Comparison of ENCODE assay signal across 21 cellular contexts in the genomic region with DNA sequence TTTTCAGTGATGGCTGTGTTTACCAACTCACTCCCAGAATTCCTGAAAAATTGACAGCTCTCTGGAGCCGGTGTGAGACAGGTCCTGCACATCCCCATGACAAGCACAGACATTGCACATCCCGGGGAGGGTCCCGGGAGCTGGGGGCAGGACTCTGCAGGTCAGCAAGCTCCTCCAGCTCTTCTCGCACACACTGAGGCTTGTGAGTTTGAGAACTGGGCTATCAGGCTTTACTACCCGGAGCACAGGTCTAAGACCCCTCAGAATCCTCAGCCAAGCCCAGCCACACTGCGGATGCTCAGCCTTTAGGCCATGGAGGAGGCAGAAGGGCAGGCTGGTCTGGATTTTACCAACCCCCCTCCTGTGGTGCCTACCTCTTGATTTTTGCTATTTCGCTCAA. TPM values are rescaled to one million over a fixed set of nuclear protein-coding genes. Genes with fewer than 3 reads are reported as not detected.
DNase-seq lines count a peak whose midpoint lies in the region; ATAC-seq, FAIRE-seq and TF ChIP-seq lines count a peak whose summit lies in the region.
"Had no signal": no experiment of that assay in that cellular context is flagged by ENCODE, and none has a peak within 500 bp of the region (broad histone marks: within the 10 kb centered on the region; RNA-seq: fewer than 3 reads in every experiment).

No MANE protein-coding gene starts in this region.

- H2BK20ac ChIP-seq in H1 (ENCODE audit: low read length): no peak overlapping the region

- no peak for TF ChIP-seq POLR2A in H1 (IDR thresholded peaks at IDR 0.05; ENCODE audit: control extremely low read depth in 1 of 2, low read depth in 2 of 2, low read length in 2 of 2)

- H3K9me3 Mint-ChIP-seq in endodermal cell: peaks cover 44% of the 10 kb centered on the region
- H3K9me3 Mint-ChIP-seq in CD8-positive, alpha-beta memory T cell: no peaks in the 10 kb centered on the region

- TF ChIP-seq EP300 in H1 (IDR thresholded peaks at IDR 0.05; ENCODE audit: borderline replicate concordance in 1 of 2, low read depth in 2 of 2, low read length in 2 of 2): no peak

- intact Hi-C loops in posterior vena cava (cut with DNase I): no loop called here

- peaks cover 0 to 2% (median 0%) of the 10 kb centered on the region in 4 experiments; a peak in 1 of 7 replicates for H3K27me3 ChIP-seq in H1 (replicated peaks in 1 of 4; ENCODE audit: control insufficient read depth in 3 of 4, extremely low read depth in 1 of 4, insufficient read depth in 3 of 4, low read length in 3 of 4)
- H3K27me3 ChIP-seq in endodermal cell (ENCODE audit: control insufficient read depth, insufficient read depth, low read length, poor library complexity, severe bottlenecking): no peaks in the 10 kb centered on the region
- no peaks in the 10 kb centered on the region for H3K27me3 ChIP-seq in CD8-positive, alpha-beta memory T cell (ENCODE audit: insufficient read depth, low read length, poor library complexity, severe bottlenecking)

- DNase-seq in H1 (ENCODE audit: low read depth in 1 of 2, low spot score in 2 of 2) (no peak), endodermal cell (no peak), posterior vena cava (ENCODE audit: low spot score) (peak; percentile 34)
- DNase-seq in CD8-positive, alpha-beta memory T cell: no peak
- DNase-seq: C1 segment of cervical spinal cord; Caco-2; CD4-positive, alpha-beta memory T cell; DMS153; DND-41; HFFc6 had no signal

- no peak overlapping the region for H2BK12ac ChIP-seq in H1 (ENCODE audit: low read depth, low read length)

- WGBS in H1 (ENCODE audit: extremely low coverage in 1 of 2, insufficient coverage in 1 of 2, insufficient read length in 1 of 2, insufficient replicate concordance in 2 of 2, low coverage in 1 of 2, low lambda C conversion rate in 2 of 2, missing lambda C conversion rate in 1 of 2), 2 experiments: 77% methylated on average over 6 of the region's 7 CpGs; no CpG with 5 or more reads in 1 of the 2 experiments
- WGBS in endodermal cell (ENCODE audit: insufficient coverage in 1 of 2, insufficient read length in 1 of 2), 2 experiments: 93 to 100% methylated on average over 4 to 7 of the region's 7 CpGs

- no peak for TF ChIP-seq RAD21 in H1 (IDR thresholded peaks at IDR 0.05 in 1 of 2, conservative IDR thresholded peaks at IDR 0.05 in 1 of 2; ENCODE audit: low read depth in 2 of 2, low read length in 2 of 2)

- no peak for FAIRE-seq in H1 (lab: Jason Lieb, UNC)
- FAIRE-seq: G401.6, GM12892, GM19239, H54 had no signal

- H2BK5ac ChIP-seq in H1 (ENCODE audit: low read depth, low read length): no peak overlapping the region

- H3K4ac ChIP-seq in H1 (replicated peaks; ENCODE audit: insufficient read length, low read depth, low read length): no peak overlapping the region

- H3K36me3 Mint-ChIP-seq in endodermal cell (ENCODE audit: low read depth): peaks cover 26% of the 10 kb centered on the region
- peaks cover 0 to 10% (median 0%) of the 10 kb centered on the region in 3 donors for H3K36me3 Mint-ChIP-seq in CD8-positive, alpha-beta memory T cell

- H3K9ac ChIP-seq in H1 (replicated peaks in 1 of 4; ENCODE audit: extremely low read depth in 1 of 4, low read depth in 3 of 4, low read length in 3 of 4) (no peak overlapping the region), endodermal cell (ENCODE audit: extremely low read depth, low read length, poor library complexity, severe bottlenecking) (no peak overlapping the region)

- H3K56ac ChIP-seq in H1 (replicated peaks; ENCODE audit: insufficient read length, low read depth, low read length): no peak overlapping the region

- H3K4me2 ChIP-seq in H1 (ENCODE audit: insufficient read depth in 1 of 2, low read depth in 2 of 2, low read length in 2 of 2): no peak overlapping the region
- H3K4me2 ChIP-seq: GM23338 had no signal

- ATAC-seq in GM21390 (IDR thresholded peaks at IDR 0.05; ENCODE audit: unreplicated experiment): no peak
- ATAC-seq in HG03432 (IDR thresholded peaks at IDR 0.05; ENCODE audit: unreplicated experiment): no peak
- ATAC-seq: GM23338 had no signal

- no peak overlapping the region for H2BK120ac ChIP-seq in H1 (replicated peaks; ENCODE audit: low read depth, low read length)

- no peak overlapping the region for H3K18ac ChIP-seq in H1 (ENCODE audit: extremely low read depth, low read length)

- TF ChIP-seq CTCF in H1 (IDR thresholded peaks at IDR 0.05; ENCODE audit: control extremely low read depth in 1 of 3, insufficient read depth in 1 of 3, low read depth in 1 of 3, low read length in 3 of 3) (no peak), endodermal cell (conservative IDR thresholded peaks at IDR 0.05) (no peak)

- no peak overlapping the region for H4K91ac ChIP-seq in H1 (replicated peaks; ENCODE audit: insufficient read length, low read length)

- H3K14ac ChIP-seq in H1 (ENCODE audit: insufficient read length): no peak overlapping the region

- CTCF ChIA-PET in H1 (lab: Charles Lee; ENCODE audit: partially characterized antibody): interaction anchor here (0.6 to 0.8 kb wide), 2 partner anchors 11 to 75 kb away, joined by 3 read pairs; no protein-coding TSS in a partner anchor
- CTCF ChIA-PET in CD8-positive, alpha-beta memory T cell (lab: Charles Lee): no interaction called here

- H3K36me3 ChIP-seq in H1 (ENCODE audit: control insufficient read depth in 2 of 4, insufficient read depth in 4 of 4, low read length in 3 of 4) (no peaks in the 10 kb centered on the region), endodermal cell (ENCODE audit: control insufficient read depth, insufficient read depth, low read length) (no peaks in the 10 kb centered on the region)
- no peaks in the 10 kb centered on the region for H3K36me3 ChIP-seq in CD8-positive, alpha-beta memory T cell (ENCODE audit: insufficient read depth, low read length)
- H3K36me3 ChIP-seq: HAP-1 had no signal

- H3K27me3 Mint-ChIP-seq in endodermal cell (ENCODE audit: insufficient read depth): peaks cover 3% of the 10 kb centered on the region
- H3K27me3 Mint-ChIP-seq in CD8-positive, alpha-beta memory T cell: peaks cover 6 to 44% of the 10 kb centered on the region in 2 donors

- H4K5ac ChIP-seq in H1 (ENCODE audit: insufficient read length, low read depth, low read length): no peak overlapping the region

- H3K79me1 ChIP-seq in H1 (ENCODE audit: low read depth, low read length): no peaks in the 10 kb centered on the region

- H3K27ac ChIP-seq in H1 (ENCODE audit: low read depth, low read length): no peak overlapping the region
- no peak overlapping the region for H3K27ac ChIP-seq in endodermal cell (ENCODE audit: low read depth, low read length)
- no peak overlapping the region for H3K27ac ChIP-seq in CD8-positive, alpha-beta memory T cell (ENCODE audit: low read depth, low read length)

- H3K79me2 ChIP-seq in H1 (ENCODE audit: control insufficient read depth in 1 of 2, insufficient read depth in 2 of 2, low read length in 2 of 2): no peaks in the 10 kb centered on the region

- H3K23ac ChIP-seq in H1 (ENCODE audit: insufficient read length): no peak overlapping the region

- H3K4me1 Mint-ChIP-seq in endodermal cell: peaks cover 15% of the 10 kb centered on the region
- H3K4me1 Mint-ChIP-seq in CD8-positive, alpha-beta memory T cell: no peaks in the 10 kb centered on the region
- H3K4me1 Mint-ChIP-seq: GM23338 had no signal

- no peaks in the 10 kb centered on the region for H4K20me1 ChIP-seq in H1 (replicated peaks in 1 of 2; ENCODE audit: control insufficient read depth in 1 of 2, insufficient read depth in 2 of 2, low read length in 2 of 2)

- no peaks in the 10 kb centered on the region for H3K4me1 ChIP-seq in H1 (replicated peaks in 1 of 4; ENCODE audit: control insufficient read depth in 3 of 4, insufficient read depth in 4 of 4, low read length in 3 of 4)
- H3K4me1 ChIP-seq in endodermal cell (ENCODE audit: control insufficient read depth, insufficient read depth, low read length): peaks cover 13% of the 10 kb centered on the region
- H3K4me1 ChIP-seq in CD8-positive, alpha-beta memory T cell (ENCODE audit: insufficient read depth, low read length): no peaks in the 10 kb centered on the region
- H3K4me1 ChIP-seq: Caco-2 had no signal

- H3K4me3 Mint-ChIP-seq in endodermal cell: no peak overlapping the region
- no peak overlapping the region for H3K4me3 Mint-ChIP-seq in CD8-positive, alpha-beta memory T cell
- H3K4me3 Mint-ChIP-seq: CD4-positive, alpha-beta memory T cell; GM23338; HFFc6 had no signal

- H2BK15ac ChIP-seq in H1 (ENCODE audit: low read length): no peak overlapping the region

- H2AK5ac ChIP-seq in H1 (ENCODE audit: low read depth, low read length): no peak overlapping the region

- H3K23me2 ChIP-seq in H1 (ENCODE audit: low read depth, low read length): peaks cover 1% of the 10 kb centered on the region; the same call in 1 of the 2 replicates

- peaks cover 5 to 6% of the 10 kb centered on the region in 2 experiments; a peak in 1 of 4 replicates for H3K9me3 ChIP-seq in H1 (ENCODE audit: insufficient read depth in 2 of 2, low read depth in 1 of 2, low read length in 1 of 2)
- H3K9me3 ChIP-seq in endodermal cell (ENCODE audit: control insufficient read depth, low read length): peaks cover 54% of the 10 kb centered on the region
- no peaks in the 10 kb centered on the region for H3K9me3 ChIP-seq in CD8-positive, alpha-beta memory T cell (ENCODE audit: low read length)
- H3K9me3 ChIP-seq: HAP-1 had no signal

- H3K4me3 ChIP-seq in H1 (ENCODE audit: extremely low read depth in 1 of 4, insufficient read depth in 2 of 4, low read depth in 3 of 4, low read length in 4 of 4) (no peak overlapping the region), endodermal cell (ENCODE audit: low read length) (peak overlapping the region; percentile 69)
- no peak overlapping the region for H3K4me3 ChIP-seq in CD8-positive, alpha-beta memory T cell (ENCODE audit: low read length)
- H3K4me3 ChIP-seq: GM23338, HAP-1 had no signal

- POLR2A ChIA-PET in H1 (lab: Charles Lee; ENCODE audit: partially characterized antibody): interaction anchor here (0.6 to 1.0 kb wide), 2 partner anchors 71 to 251 kb away, joined by 3 read pairs; no protein-coding TSS in a partner anchor
- POLR2A ChIA-PET in CD8-positive, alpha-beta memory T cell (lab: Charles Lee): no interaction called here

- H2AFZ ChIP-seq in H1 (ENCODE audit: low read length): no peak overlapping the region
- H2AFZ ChIP-seq: GM23338 had no signal

- no peak overlapping the region for H3K27ac Mint-ChIP-seq in endodermal cell
- no peak overlapping the region for H3K27ac Mint-ChIP-seq in CD8-positive, alpha-beta memory T cell
- H3K27ac Mint-ChIP-seq: CD4-positive, alpha-beta memory T cell; GM23338; HFFc6 had no signal

- H4K8ac ChIP-seq in H1 (ENCODE audit: extremely low read depth, insufficient read depth, low read length): 0 out of 2 replicates have a peak overlapping the region, but pooled peaks have one; percentile 35

RNA-seq across cellular contexts. Expression of a gene that starts 5.6 kb away (rescaled TPM):
- total RNA-seq in H1 (2021; fragmentation: NEBNext Ultra II Directional; extraction: Animal tissue kit (Norgen Biotek cat#: 25700)): not detected in 2 replicates
- polyA plus RNA-seq in H1 (2011; rRNA removed): not detected in 2 replicates
- polyA plus RNA-seq in H1 (2011; cell fraction: cytosol; rRNA removed): not detected
- polyA plus RNA-seq in H1 (2011; cell fraction: nucleus; rRNA removed): not detected
- polyA plus RNA-seq in H1 (2012, experiment 1 of 2): not detected in 4 replicates
- polyA plus RNA-seq in H1 (2012, experiment 2 of 2): not detected
- not detected for polyA plus RNA-seq in H1 (2013, experiment 1 of 2)
- polyA plus RNA-seq in H1 (2013, experiment 2 of 2): not detected
- polyA minus RNA-seq in H1 (2011; rRNA and poly(A)+ RNA removed): not detected in 2 replicates
- not detected for polyA minus RNA-seq in H1 (2011; cell fraction: cytosol; rRNA and poly(A)+ RNA removed)
- not detected for polyA minus RNA-seq in H1 (2011; cell fraction: nucleus; rRNA and poly(A)+ RNA removed)
- total RNA-seq in endodermal cell (not detected), posterior vena cava (not detected)
- not detected for polyA plus RNA-seq in endodermal cell (2013, experiment 1 of 2)
- not detected for polyA plus RNA-seq in endodermal cell (2013, experiment 2 of 2)
- not detected for total RNA-seq in CD8-positive, alpha-beta memory T cell
- not detected for polyA plus RNA-seq in CD8-positive, alpha-beta memory T cell
- total RNA-seq: A172; A673; Caco-2; CD4-positive, alpha-beta memory T cell; GM23338; HFFc6 had no signal
- polyA plus RNA-seq: BJ; CD4-positive, alpha-beta memory T cell; GM23338 had no signal

RNA-seq across cellular contexts. Expression of a gene that starts 7.8 kb away (rescaled TPM):
- total RNA-seq in H1 (2021; fragmentation: NEBNext Ultra II Directional; extraction: Animal tissue kit (Norgen Biotek cat#: 25700)): not detected in 2 replicates
- not detected in 2 replicates for polyA plus RNA-seq in H1 (2011; rRNA removed)
- polyA plus RNA-seq in H1 (2011; cell fraction: cytosol; rRNA removed): not detected
- polyA plus RNA-seq in H1 (2011; cell fraction: nucleus; rRNA removed): not detected
- 0.34 to 1.2 TPM (median 0.40 TPM) in 3 of 4 replicates, not detected in the other for polyA plus RNA-seq in H1 (2012, experiment 1 of 2)
- polyA plus RNA-seq in H1 (2012, experiment 2 of 2): not detected
- polyA plus RNA-seq in H1 (2013, experiment 1 of 2): not detected
- polyA plus RNA-seq in H1 (2013, experiment 2 of 2): not detected
- polyA minus RNA-seq in H1 (2011; rRNA and poly(A)+ RNA removed): not detected in 2 replicates
- not detected for polyA minus RNA-seq in H1 (2011; cell fraction: cytosol; rRNA and poly(A)+ RNA removed)
- polyA minus RNA-seq in H1 (2011; cell fraction: nucleus; rRNA and poly(A)+ RNA removed): 0.30 TPM
- total RNA-seq in endodermal cell (under 1 TPM in 1 of 2 donors, not detected in 1; 0.15 TPM), posterior vena cava (not detected)
- not detected for polyA plus RNA-seq in endodermal cell (2013, experiment 1 of 2)
- polyA plus RNA-seq in endodermal cell (2013, experiment 2 of 2): not detected
- total RNA-seq in CD8-positive, alpha-beta memory T cell: not detected
- polyA plus RNA-seq in CD8-positive, alpha-beta memory T cell: not detected
- total RNA-seq: A172; A673; Caco-2; CD4-positive, alpha-beta memory T cell; GM23338; HFFc6 had no signal
- polyA plus RNA-seq: CD4-positive, alpha-beta memory T cell; GM23338 had no signal
